1 cellular context compared by ENCODE assay signal in genomic region chr3:49500408-49501257, GRCh38.
TF ChIP-seq lines count a peak whose summit lies in the region.

No MANE protein-coding gene starts in this region.

TF ChIP-seq in K562, 482 proteins besides CTCF, POLR2A, EP300 and RAD21 (continues in another document):
- TF ChIP-seq CHCHD3 (CRISPR knock-in tag; IDR thresholded peaks at IDR 0.05), result no peak
- TF ChIP-seq TRIM24 (IDR thresholded peaks at IDR 0.05), result 0 out of 4 replicates have a peak, but pooled peaks of 1 of the 2 experiments have one; percentile 18
- TF ChIP-seq NCOR1 (IDR thresholded peaks at IDR 0.05), result peak; percentile 42; the same call in 1 of the 2 replicates
- TF ChIP-seq ZBTB11 (CRISPR knock-in tag; IDR thresholded peaks at IDR 0.05), result 0 out of 6 replicates have a peak, but pooled peaks of 1 of the 3 experiments have one; percentile 48
- peak; percentile 32; the same call in 1 of the 2 replicates for TF ChIP-seq CEBPG (CRISPR knock-in tag; IDR thresholded peaks at IDR 0.05)
- TF ChIP-seq CEBPG (tag; conservative IDR thresholded peaks at IDR 0.05 in 1 of 2, IDR thresholded peaks at IDR 0.05 in 1 of 2), result no peak
- TF ChIP-seq CBFB (CRISPR knock-in tag; IDR thresholded peaks at IDR 0.05), result no peak
- peak; percentile 61 for TF ChIP-seq EP400 (IDR thresholded peaks at IDR 0.05)
- no peak for TF ChIP-seq ID3 (CRISPR knock-in tag; IDR thresholded peaks at IDR 0.05)
- TF ChIP-seq ID3 (tag; IDR thresholded peaks at IDR 0.05), result no peak
- TF ChIP-seq ZNF584 (CRISPR knock-in tag; IDR thresholded peaks at IDR 0.05; ENCODE audit: low read depth), result no peak
- TF ChIP-seq NFE2 (IDR thresholded peaks at IDR 0.05; ENCODE audit: low read depth), result peak; percentile 75
- peak; percentile 68 for TF ChIP-seq MYBL2 (IDR thresholded peaks at IDR 0.05; ENCODE audit: low read depth)
- TF ChIP-seq MYBL2 (CRISPR knock-in tag; IDR thresholded peaks at IDR 0.05; ENCODE audit: borderline replicate concordance), result no peak
- 0 out of 2 replicates have a peak, but pooled peaks have one; percentile 19 for TF ChIP-seq POLR2H (tag; IDR thresholded peaks at IDR 0.05; ENCODE audit: low read depth)
- 0 out of 2 replicates have a peak, but pooled peaks have one; percentile 18 for TF ChIP-seq KAT7 (CRISPR knock-in tag; IDR thresholded peaks at IDR 0.05; ENCODE audit: borderline replicate concordance)
- 0 out of 2 replicates have a peak, but pooled peaks have one; percentile 3 for TF ChIP-seq MAFF (IDR thresholded peaks at IDR 0.05; ENCODE audit: low read length)
- 0 out of 2 replicates have a peak, but pooled peaks have one; percentile 31 for TF ChIP-seq JUN (IDR thresholded peaks at IDR 0.05; ENCODE audit: borderline replicate concordance, low read depth, low read length)
- TF ChIP-seq JUN (CRISPR knock-in tag; IDR thresholded peaks at IDR 0.05; ENCODE audit: borderline replicate concordance), result no peak
- TF ChIP-seq ARID1B (IDR thresholded peaks at IDR 0.05), result peak; percentile 64
- TF ChIP-seq SREBF1 (IDR thresholded peaks at IDR 0.05; ENCODE audit: borderline replicate concordance, low read depth, low read length), result no peak
- no peak for TF ChIP-seq ZNF277 (CRISPR knock-in tag; IDR thresholded peaks at IDR 0.05; ENCODE audit: borderline replicate concordance)
- no peak for TF ChIP-seq DEAF1 (CRISPR knock-in tag; IDR thresholded peaks at IDR 0.05)
- TF ChIP-seq POLR2G (IDR thresholded peaks at IDR 0.05; ENCODE audit: low read depth, low read length), result no peak
- TF ChIP-seq ZNF140 (CRISPR knock-in tag; IDR thresholded peaks at IDR 0.05), result no peak
- 0 out of 2 replicates have a peak, but pooled peaks have one; percentile 31 for TF ChIP-seq ZNF384 (IDR thresholded peaks at IDR 0.05; ENCODE audit: low read depth, low read length)
- no peak for TF ChIP-seq CHD4 (IDR thresholded peaks at IDR 0.05; ENCODE audit: insufficient read depth, insufficient replicate concordance, low read depth, low read length, poor library complexity, severe bottlenecking)
- peak; percentile 42 for TF ChIP-seq TAF9B (IDR thresholded peaks at IDR 0.05; ENCODE audit: partially characterized antibody)
- TF ChIP-seq STAT5A (IDR thresholded peaks at IDR 0.05; ENCODE audit: borderline replicate concordance, low read length), result 0 out of 2 replicates have a peak, but pooled peaks have one; percentile 19
- no peak for TF ChIP-seq RBFOX2 (IDR thresholded peaks at IDR 0.05; ENCODE audit: low read depth, low read length)
- no peak for TF ChIP-seq ETS1 (conservative IDR thresholded peaks at IDR 0.05; ENCODE audit: control insufficient read depth, low read depth, low read length)
- no peak for TF ChIP-seq RREB1 (CRISPR knock-in tag; IDR thresholded peaks at IDR 0.05)
- no peak for TF ChIP-seq SPI1 (IDR thresholded peaks at IDR 0.05; ENCODE audit: borderline replicate concordance, low read depth, low read length)
- TF ChIP-seq POLR2AphosphoS5 (IDR thresholded peaks at IDR 0.05; ENCODE audit: control insufficient read depth, insufficient read depth, low read depth, low read length), result peak; percentile 41; the same call in 1 of the 2 replicates
- TF ChIP-seq TBP (optimal IDR thresholded peaks at IDR 0.05; ENCODE audit: low read depth, low read length), result peak; percentile 52
- peak; percentile 53 for TF ChIP-seq MAFK (IDR thresholded peaks at IDR 0.05; ENCODE audit: low read length)
- peak; percentile 36; the same call in 1 of the 2 replicates for TF ChIP-seq ZNF316 (IDR thresholded peaks at IDR 0.05)
- TF ChIP-seq ZNF175 (CRISPR knock-in tag; IDR thresholded peaks at IDR 0.05; ENCODE audit: low read depth), result no peak
- TF ChIP-seq DPF2 (IDR thresholded peaks at IDR 0.05), result peak; percentile 79
- TF ChIP-seq TCF3 (CRISPR knock-in tag; IDR thresholded peaks at IDR 0.05), result peak; percentile 32; the same call in 1 of the 2 replicates
- TF ChIP-seq ATF1 (CRISPR knock-in tag; IDR thresholded peaks at IDR 0.05), result no peak
- TF ChIP-seq ATF1 (tag; IDR thresholded peaks at IDR 0.05), result peak; percentile 81
- no peak for TF ChIP-seq KHSRP (IDR thresholded peaks at IDR 0.05)
- TF ChIP-seq MNT (conservative IDR thresholded peaks at IDR 0.05), result peak; percentile 42 to 71; a peak in 3 of 4 replicates
- no peak for TF ChIP-seq ZNF778 (CRISPR knock-in tag; IDR thresholded peaks at IDR 0.05)
- TF ChIP-seq USF1 (CRISPR knock-in tag; IDR thresholded peaks at IDR 0.05), result peak; percentile 37; the same call in 1 of the 2 replicates
- no peak for TF ChIP-seq KDM5B (IDR thresholded peaks at IDR 0.05; ENCODE audit: insufficient replicate concordance, low read depth, low read length)
- TF ChIP-seq JUND (IDR thresholded peaks at IDR 0.05; ENCODE audit: borderline replicate concordance, low read depth, low read length), result peak; percentile 80
- TF ChIP-seq JUND (tag; IDR thresholded peaks at IDR 0.05; ENCODE audit: borderline replicate concordance, low read depth, low read length), result peak; percentile 72; the same call in 2 of the 3 replicates
- TF ChIP-seq SMARCA4 (IDR thresholded peaks at IDR 0.05), result peak; percentile 69; the same call in 1 of the 2 replicates
- peak; percentile 58; the same call in 1 of the 2 replicates for TF ChIP-seq CREB1 (IDR thresholded peaks at IDR 0.05)
- 0 out of 2 replicates have a peak, but pooled peaks have one; percentile 30 for TF ChIP-seq CREB1 (CRISPR knock-in tag; IDR thresholded peaks at IDR 0.05)
- TF ChIP-seq ELF1 (tag; IDR thresholded peaks at IDR 0.05), result 0 out of 2 replicates have a peak, but pooled peaks have one; percentile 29
